ENCODE assay signal across 15 cellular contexts in the genomic region with DNA sequence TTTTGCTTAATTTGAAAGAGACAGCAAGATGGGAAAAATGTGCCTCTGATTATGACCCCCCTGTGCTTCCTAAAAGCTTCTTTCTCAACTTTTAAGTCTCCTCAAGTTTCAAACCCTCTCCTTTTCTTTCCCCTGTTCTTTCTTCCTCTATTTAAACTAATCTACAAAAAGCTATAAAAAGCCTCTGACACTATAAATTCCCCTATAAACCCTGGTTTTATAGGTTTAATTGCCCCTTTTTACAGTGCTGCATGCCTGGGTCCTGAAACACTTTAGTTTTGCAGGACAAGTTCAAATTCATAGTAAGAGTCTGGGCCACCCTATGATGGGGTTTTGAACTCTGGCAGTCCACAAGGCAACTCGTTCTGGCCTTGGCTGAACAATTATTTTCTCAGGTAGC.
DNase-seq lines count a peak whose midpoint lies in the region; ATAC-seq and TF ChIP-seq lines count a peak whose summit lies in the region.
"Had no signal": no experiment of that assay in that cellular context is flagged by ENCODE, and none has a peak within 500 bp of the region (broad histone marks: within the 10 kb centered on the region; RNA-seq: fewer than 3 reads in every experiment).

No MANE protein-coding gene starts in this region.

- H3K36me3 Mint-ChIP-seq in mesothelial cell of epicardium (no peaks in the 10 kb centered on the region), T-helper 17 cell (ENCODE audit: low read depth) (no peaks in the 10 kb centered on the region)
- no peaks in the 10 kb centered on the region for H3K36me3 Mint-ChIP-seq in activated CD8-positive, alpha-beta T cell treated with anti-CD3 and anti-CD28 coated beads for 36 hours (ENCODE audit: low read depth)
- H3K36me3 Mint-ChIP-seq: CD4-positive, CD25-positive, alpha-beta regulatory T cell had no signal

- H3K4me1 Mint-ChIP-seq in mesothelial cell of epicardium = peaks cover 34% of the 10 kb centered on the region
- H3K4me1 Mint-ChIP-seq in activated CD8-positive, alpha-beta T cell treated with anti-CD3 and anti-CD28 coated beads for 36 hours (ENCODE audit: low read depth) = no peaks in the 10 kb centered on the region
- no peaks in the 10 kb centered on the region for H3K4me1 Mint-ChIP-seq in T-helper 17 cell
- H3K4me1 Mint-ChIP-seq: CD4-positive, CD25-positive, alpha-beta regulatory T cell had no signal

- peaks cover 4% of the 10 kb centered on the region for H3K9me3 Mint-ChIP-seq in mesothelial cell of epicardium
- peaks cover 4% of the 10 kb centered on the region for H3K9me3 Mint-ChIP-seq in activated CD8-positive, alpha-beta T cell treated with anti-CD3 and anti-CD28 coated beads for 36 hours
- H3K9me3 Mint-ChIP-seq: HFFc6 had no signal

- DNase-seq in EH (ENCODE audit: low read depth) (peak; percentile 44), LoVo (ENCODE audit: low spot score) (peak; percentile 44), mesothelial cell of epicardium (ENCODE audit: low spot score in 2 of 2, unreplicated experiment in 2 of 2) (no peak), T-helper 17 cell (no peak), globus pallidus (ENCODE audit: low spot score) (no peak)
- no peak for DNase-seq in activated CD8-positive, alpha-beta T cell treated with anti-CD3 and anti-CD28 coated beads for 36 hours
- DNase-seq: BE2C; CD4-positive, CD25-positive, alpha-beta regulatory T cell; DMS53; GOT3; H9; HFFc6 had no signal

- H3K4me3 Mint-ChIP-seq in mesothelial cell of epicardium (no peak overlapping the region), T-helper 17 cell (no peak overlapping the region)
- no peak overlapping the region for H3K4me3 Mint-ChIP-seq in activated CD8-positive, alpha-beta T cell treated with anti-CD3 and anti-CD28 coated beads for 36 hours
- H3K4me3 Mint-ChIP-seq: CD4-positive, CD25-positive, alpha-beta regulatory T cell; H9; HFFc6 had no signal

- H3K27ac Mint-ChIP-seq in mesothelial cell of epicardium (peak overlapping the region; percentile 55), T-helper 17 cell (no peak overlapping the region)
- H3K27ac Mint-ChIP-seq in activated CD8-positive, alpha-beta T cell treated with anti-CD3 and anti-CD28 coated beads for 36 hours = no peak overlapping the region
- H3K27ac Mint-ChIP-seq: CD4-positive, CD25-positive, alpha-beta regulatory T cell; HFFc6 had no signal

- no peaks in the 10 kb centered on the region for H3K9me3 ChIP-seq in T-helper 17 cell (ENCODE audit: control insufficient read depth, low read length, poor library complexity, severe bottlenecking)
- H3K9me3 ChIP-seq: A549, BE2C had no signal

- ATAC-seq in activated CD8-positive, alpha-beta T cell treated with anti-CD3 and anti-CD28 coated beads for 36 hours = no peak
- no peak for ATAC-seq in T-helper 17 cell
- ATAC-seq in GM18909 (IDR thresholded peaks at IDR 0.05; ENCODE audit: poor library complexity, unreplicated experiment) = no peak
- ATAC-seq: A549, GM12878 had no signal

- TF ChIP-seq CTCF in mesothelial cell of epicardium (IDR thresholded peaks at IDR 0.05; ENCODE audit: unreplicated experiment) = no peak
- no peak for TF ChIP-seq CTCF in activated CD8-positive, alpha-beta T cell treated with anti-CD3 and anti-CD28 coated beads for 36 hours (IDR thresholded peaks at IDR 0.05)

- POLR2A ChIA-PET in activated CD8-positive, alpha-beta T cell treated with anti-CD3 and anti-CD28 coated beads for 36 hours (lab: Charles Lee) = no interaction called here

- CTCF ChIA-PET in activated CD8-positive, alpha-beta T cell treated with anti-CD3 and anti-CD28 coated beads for 36 hours (lab: Charles Lee) = no interaction called here

- intact Hi-C loops in activated CD8-positive, alpha-beta T cell treated with anti-CD3 and anti-CD28 coated beads for 36 hours (cut with micrococcal nuclease) = no loop called here

- H3K27me3 Mint-ChIP-seq in mesothelial cell of epicardium (ENCODE audit: low read depth) (no peaks in the 10 kb centered on the region), T-helper 17 cell (no peaks in the 10 kb centered on the region)
- H3K27me3 Mint-ChIP-seq in activated CD8-positive, alpha-beta T cell treated with anti-CD3 and anti-CD28 coated beads for 36 hours = no peaks in the 10 kb centered on the region
- H3K27me3 Mint-ChIP-seq: CD4-positive, CD25-positive, alpha-beta regulatory T cell had no signal

Comparison
In these comparisons a context has a peak if more than half of its experiments do, and no peak if none do; other contexts are left out.
1. DNase-seq: peak in EH (single experiment) and LoVo (single experiment); none in mesothelial cell of epicardium (0 of 2), activated CD8-positive, alpha-beta T cell treated with anti-CD3 and anti-CD28 coated beads for 36 hours (single experiment), T-helper 17 cell (0 of 3) and globus pallidus (single experiment).